In the genomic region with DNA sequence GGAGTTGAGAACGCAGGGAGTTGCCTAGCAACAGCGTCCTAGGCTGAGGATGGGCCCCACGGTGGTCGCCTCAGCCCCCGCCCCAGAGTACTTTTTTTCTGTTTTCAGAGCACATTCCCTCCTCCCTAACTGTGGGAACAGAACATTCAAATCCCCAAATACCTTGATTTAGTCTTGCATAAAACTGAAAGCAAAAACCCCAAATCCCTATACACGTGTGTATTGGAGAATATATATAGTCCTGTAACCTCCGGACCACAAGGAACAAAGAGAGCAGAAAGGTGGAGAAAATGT, we compare ENCODE assay signal across 8 cellular contexts. TPM values are rescaled to one million over a fixed set of nuclear protein-coding genes. Genes with fewer than 3 reads are reported as not detected.
DNase-seq lines count a peak whose midpoint lies in the region; ATAC-seq, FAIRE-seq and TF ChIP-seq lines count a peak whose summit lies in the region.

No MANE protein-coding gene starts in this region.

- no peak for FAIRE-seq in keratinocyte (lab: Jason Lieb, UNC)

- H3K36me3 ChIP-seq in keratinocyte (ENCODE audit: control insufficient read depth in 2 of 2, extremely low read depth in 1 of 2, insufficient read depth in 2 of 2, low read length in 2 of 2): no peaks in the 10 kb centered on the region

- peak overlapping the region; percentile 94 for H3K9ac ChIP-seq in keratinocyte (ENCODE audit: control insufficient read depth, extremely low read depth, insufficient read depth, low read length)

- peaks cover 22% of the 10 kb centered on the region for H3K4me1 ChIP-seq in keratinocyte (ENCODE audit: control insufficient read depth, extremely low read depth, insufficient read depth, low read length)

- H3K4me3 ChIP-seq in keratinocyte (ENCODE audit: control insufficient read depth in 2 of 3, extremely low read depth in 1 of 3, insufficient read depth in 2 of 3, low read depth in 1 of 3, low read length in 3 of 3): peak overlapping the region; percentile 76 to 91 (median 82)

- H3K36me3 Mint-ChIP-seq in activated CD4-positive, alpha-beta T cell treated with anti-CD3 and anti-CD28 coated beads for 36 hours (ENCODE audit: low read depth): peaks cover 10% of the 10 kb centered on the region
- peaks cover 7% of the 10 kb centered on the region for H3K36me3 Mint-ChIP-seq in activated T-helper 2 cell treated with anti-CD3 and anti-CD28 coated beads, Interferon-gamma antibody, Interleukin-2, Interleukin-4, amounts not matched to agents 10 μg/mL and 5 μg/mL and 100 μg/mL, durations not matched to agents 14 hours and 24 hours and 36 hours (ENCODE audit: low read depth)

- peak overlapping the region; percentile 86 for H3K4me3 Mint-ChIP-seq in activated CD4-positive, alpha-beta T cell treated with anti-CD3 and anti-CD28 coated beads for 36 hours
- peak overlapping the region; percentile 85 for H3K4me3 Mint-ChIP-seq in activated T-helper 2 cell treated with anti-CD3 and anti-CD28 coated beads, Interferon-gamma antibody, Interleukin-2, Interleukin-4, amounts not matched to agents 10 μg/mL and 5 μg/mL and 100 μg/mL, durations not matched to agents 14 hours and 24 hours and 36 hours (ENCODE audit: low read depth)

- POLR2A ChIA-PET in activated CD4-positive, alpha-beta T cell treated with anti-CD3 and anti-CD28 coated beads for 36 hours (lab: Charles Lee): no interaction called here

- H3K9me3 Mint-ChIP-seq in activated CD4-positive, alpha-beta T cell treated with anti-CD3 and anti-CD28 coated beads for 36 hours (ENCODE audit: low read depth): no peaks in the 10 kb centered on the region
- H3K9me3 Mint-ChIP-seq in activated T-helper 2 cell treated with anti-CD3 and anti-CD28 coated beads, Interferon-gamma antibody, Interleukin-2, Interleukin-4, amounts not matched to agents 10 μg/mL and 5 μg/mL and 100 μg/mL, durations not matched to agents 14 hours and 24 hours and 36 hours: no peaks in the 10 kb centered on the region

- dilution Hi-C loops in keratinocyte (cut with MboI; ENCODE audit: extremely low pct_ligation_motif_present, low sequenced_read_pairs): no loop called here

- peak overlapping the region; percentile 83 for H3K4me2 ChIP-seq in keratinocyte (ENCODE audit: control insufficient read depth, extremely low read depth, insufficient read depth, low read depth, low read length)

- peak overlapping the region; percentile 84 for H3K27ac Mint-ChIP-seq in activated CD4-positive, alpha-beta T cell treated with anti-CD3 and anti-CD28 coated beads for 36 hours
- H3K27ac Mint-ChIP-seq in activated T-helper 2 cell treated with anti-CD3 and anti-CD28 coated beads, Interferon-gamma antibody, Interleukin-2, Interleukin-4, amounts not matched to agents 10 μg/mL and 5 μg/mL and 100 μg/mL, durations not matched to agents 14 hours and 24 hours and 36 hours: peak overlapping the region; percentile 69

- peaks cover 43% of the 10 kb centered on the region for H3K79me2 ChIP-seq in keratinocyte (ENCODE audit: control insufficient read depth, insufficient read depth, low read length)

- intact Hi-C loops in activated CD4-positive, alpha-beta T cell treated with anti-CD3 and anti-CD28 coated beads for 36 hours (cut with DNase I, micrococcal nuclease): loop anchor here (1.0 to 5.0 kb wide), 6 partner anchors 68 to 728 kb away; a partner anchor contains a TSS
- intact Hi-C loops in activated T-helper 2 cell treated with anti-CD3 and anti-CD28 coated beads, Interferon-gamma antibody, Interleukin-2, Interleukin-4, amounts not matched to agents 10 μg/mL and 5 μg/mL and 100 μg/mL, durations not matched to agents 14 hours and 24 hours and 36 hours (cut with micrococcal nuclease): no loop called here

- no peaks in the 10 kb centered on the region for H3K9me3 ChIP-seq in keratinocyte (ENCODE audit: control insufficient read depth, low read depth, low read length)

- no peaks in the 10 kb centered on the region for H3K27me3 ChIP-seq in keratinocyte (ENCODE audit: control insufficient read depth, extremely low read depth, insufficient read depth, low read length)

- H3K4me1 Mint-ChIP-seq in activated CD4-positive, alpha-beta T cell treated with anti-CD3 and anti-CD28 coated beads for 36 hours: peaks cover 43% of the 10 kb centered on the region
- peaks cover 28% of the 10 kb centered on the region for H3K4me1 Mint-ChIP-seq in activated T-helper 2 cell treated with anti-CD3 and anti-CD28 coated beads, Interferon-gamma antibody, Interleukin-2, Interleukin-4, amounts not matched to agents 10 μg/mL and 5 μg/mL and 100 μg/mL, durations not matched to agents 14 hours and 24 hours and 36 hours (ENCODE audit: low read depth)

- no peaks in the 10 kb centered on the region for H3K27me3 Mint-ChIP-seq in activated CD4-positive, alpha-beta T cell treated with anti-CD3 and anti-CD28 coated beads for 36 hours
- peaks cover 1% of the 10 kb centered on the region for H3K27me3 Mint-ChIP-seq in activated T-helper 2 cell treated with anti-CD3 and anti-CD28 coated beads, Interferon-gamma antibody, Interleukin-2, Interleukin-4, amounts not matched to agents 10 μg/mL and 5 μg/mL and 100 μg/mL, durations not matched to agents 14 hours and 24 hours and 36 hours (ENCODE audit: low read depth)

- no peak for ATAC-seq in activated CD4-positive, alpha-beta T cell treated with anti-CD3 and anti-CD28 coated beads for 36 hours
- no peak for ATAC-seq in GM19463 (IDR thresholded peaks at IDR 0.05; ENCODE audit: unreplicated experiment)

- no peaks in the 10 kb centered on the region for H3K9me1 ChIP-seq in keratinocyte (ENCODE audit: control insufficient read depth, extremely low read depth, insufficient read depth, low read length)

- H4K20me1 ChIP-seq in keratinocyte (ENCODE audit: control insufficient read depth, extremely low read depth, insufficient read depth, low read length): peaks cover 3% of the 10 kb centered on the region

- no peak for DNase-seq in activated CD4-positive, alpha-beta T cell treated with anti-CD3 and anti-CD28 coated beads for 36 hours
- DNase-seq in activated CD4-positive, alpha-beta T cell treated with anti-CD3 and anti-CD28 coated beads, Interleukin-2, amount 50 U/mL, for 48 hours: no peak
- no peak for DNase-seq in activated T-helper 2 cell treated with anti-CD3 and anti-CD28 coated beads, Interferon-gamma antibody, Interleukin-2, Interleukin-4, amounts not matched to agents 10 μg/mL and 5 μg/mL and 100 μg/mL, durations not matched to agents 14 hours and 24 hours and 36 hours (ENCODE audit: low spot score)
- DNase-seq in keratinocyte (ENCODE audit: low read depth, low spot score) (no peak), substantia nigra (lab: John Stamatoyannopoulos, UW) (no peak), mucosa of gallbladder (ENCODE audit: low spot score) (no peak)
- no peak for DNase-seq in stimulated activated CD4-positive, alpha-beta T cell treated with anti-CD3 and anti-CD28 coated beads, Interleukin-2, amount 100 ng/mL, for 24 hours

- H2AFZ ChIP-seq in keratinocyte (ENCODE audit: control insufficient read depth, low read length): peak overlapping the region; percentile 73

- CTCF ChIA-PET in activated CD4-positive, alpha-beta T cell treated with anti-CD3 and anti-CD28 coated beads for 36 hours (lab: Charles Lee): no interaction called here

- TF ChIP-seq CTCF in keratinocyte (optimal IDR thresholded peaks at IDR 0.05 in 1 of 3, IDR thresholded peaks at IDR 0.05 in 1 of 3, conservative IDR thresholded peaks at IDR 0.05 in 1 of 3; ENCODE audit: extremely low read depth in 1 of 3, insufficient read depth in 2 of 3, low read length in 3 of 3): no peak

- H3K27ac ChIP-seq in keratinocyte (ENCODE audit: control insufficient read depth, insufficient read depth, low read length): peak overlapping the region; percentile 84
- peak overlapping the region; percentile 95 for H3K27ac ChIP-seq in substantia nigra (ENCODE audit: low read depth, low read length, poor library complexity, severe bottlenecking)

RNA-seq across cellular contexts. Expression of a gene that starts 0.3 kb away (rescaled TPM):
- total RNA-seq in activated CD4-positive, alpha-beta T cell treated with anti-CD3 and anti-CD28 coated beads for 36 hours: 10 to 100 TPM; 17.9 to 18.8 TPM
- 27.5 and 28.7 TPM in 2 replicates for total RNA-seq in activated T-helper 2 cell treated with anti-CD3 and anti-CD28 coated beads, Interferon-gamma antibody, Interleukin-2, Interleukin-4, amounts not matched to agents 10 μg/mL and 5 μg/mL and 100 μg/mL, durations not matched to agents 14 hours and 24 hours and 36 hours
- 12.8 to 23.9 TPM (median 17.6 TPM) in 3 replicates for polyA plus RNA-seq in keratinocyte
- 18.1 TPM for polyA plus RNA-seq in keratinocyte (2011; ENCODE audit: low read depth)
- polyA plus RNA-seq in keratinocyte (2011; cell fraction: cytosol; rRNA removed): 12.5 and 14.2 TPM in 2 replicates
- polyA plus RNA-seq in keratinocyte (2011; cell fraction: nucleus; rRNA removed): 22.3 and 25.7 TPM in 2 replicates
- polyA plus RNA-seq in keratinocyte (2012; ENCODE audit: low replicate concordance): 10.2 and 20.7 TPM in 2 replicates
- 13.2 to 19.3 TPM (median 19.2 TPM) in 3 replicates for polyA minus RNA-seq in keratinocyte
- 11.9 TPM for polyA minus RNA-seq in keratinocyte (2011; cell fraction: cytosol; rRNA and poly(A)+ RNA removed)
- polyA minus RNA-seq in keratinocyte (2011; cell fraction: nucleus; rRNA and poly(A)+ RNA removed): 10.2 and 15.5 TPM in 2 replicates
- 27.0 TPM for total RNA-seq in mucosa of gallbladder

RNA-seq across cellular contexts. Expression of a gene that starts 28.1 kb away (rescaled TPM):
- 1 to 10 TPM; 4.0 to 5.1 TPM for total RNA-seq in activated CD4-positive, alpha-beta T cell treated with anti-CD3 and anti-CD28 coated beads for 36 hours
- total RNA-seq in activated T-helper 2 cell treated with anti-CD3 and anti-CD28 coated beads, Interferon-gamma antibody, Interleukin-2, Interleukin-4, amounts not matched to agents 10 μg/mL and 5 μg/mL and 100 μg/mL, durations not matched to agents 14 hours and 24 hours and 36 hours: 0.25 and 0.91 TPM in 2 replicates
- 13.4 to 16.7 TPM (median 16.4 TPM) in 3 replicates for polyA plus RNA-seq in keratinocyte
- polyA plus RNA-seq in keratinocyte (2011; ENCODE audit: low read depth): 0.70 TPM
- polyA plus RNA-seq in keratinocyte (2011; cell fraction: cytosol; rRNA removed): 9.9 and 13.2 TPM in 2 replicates
- 16.9 and 23.9 TPM in 2 replicates for polyA plus RNA-seq in keratinocyte (2011; cell fraction: nucleus; rRNA removed)
- polyA plus RNA-seq in keratinocyte (2012; ENCODE audit: low replicate concordance): 5.0 and 11.8 TPM in 2 replicates
- polyA minus RNA-seq in keratinocyte: 7.6 to 12.4 TPM (median 8.6 TPM) in 3 replicates
- 15.3 TPM for polyA minus RNA-seq in keratinocyte (2011; cell fraction: cytosol; rRNA and poly(A)+ RNA removed)
- polyA minus RNA-seq in keratinocyte (2011; cell fraction: nucleus; rRNA and poly(A)+ RNA removed): 4.2 and 5.7 TPM in 2 replicates
- 15.8 TPM for total RNA-seq in mucosa of gallbladder
